ENCODE assay signal across 24 cellular contexts in the genomic region with DNA sequence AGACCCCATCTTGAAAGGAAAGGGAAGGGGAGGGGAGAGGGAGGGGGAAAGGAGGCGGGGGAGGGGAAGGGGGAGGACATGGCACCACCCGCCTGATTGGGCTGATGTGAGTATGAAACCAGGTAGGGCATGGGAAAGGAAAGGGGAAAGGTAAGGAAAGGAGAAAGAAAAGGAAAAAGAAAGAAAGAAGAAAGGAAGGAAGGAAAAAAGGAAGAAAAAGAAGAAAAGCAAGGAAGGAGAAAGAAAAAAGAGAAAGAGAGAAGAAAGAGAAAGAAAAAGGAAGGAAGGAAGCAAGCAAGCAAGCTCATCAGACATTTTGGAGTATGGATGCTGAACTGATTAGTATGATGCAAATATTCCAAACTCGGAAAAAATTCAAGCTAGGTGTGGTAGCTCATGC. TPM values are rescaled to one million over a fixed set of nuclear protein-coding genes. Genes with fewer than 3 reads are reported as not detected.
DNase-seq lines count a peak whose midpoint lies in the region; ATAC-seq lines count a peak whose summit lies in the region.
"Had no signal": no experiment of that assay in that cellular context is flagged by ENCODE, and none has a peak within 500 bp of the region (broad histone marks: within the 10 kb centered on the region; RNA-seq: fewer than 3 reads in every experiment).

No MANE protein-coding gene starts in this region.

- peak overlapping the region; percentile 12 to 90 (median 41); a peak in 15 of 22 replicates for H3K4me2 ChIP-seq in BLaER1 treated with 17β-estradiol and CSF1 and Interleukin-3, amounts not matched to agents 10 nM and 100 nM

- no peak for ATAC-seq in central memory CD8-positive, alpha-beta T cell (replicated peaks; ENCODE audit: extremely low read depth, poor library complexity, severe bottlenecking)
- no peak for ATAC-seq in natural killer cell treated with Interleukin-12 subunit alpha and Interleukin-12 subunit beta and Interleukin-15 and Interleukin-18, amount 100 ng/mL, for 72 hours
- no peak for ATAC-seq in esophagus mucosa
- ATAC-seq: T-cell had no signal

- H3K36me3 Mint-ChIP-seq in central memory CD8-positive, alpha-beta T cell (ENCODE audit: insufficient read depth) = peaks cover 12% of the 10 kb centered on the region
- peaks cover 12% of the 10 kb centered on the region for H3K36me3 Mint-ChIP-seq in natural killer cell treated with Interleukin-12 subunit alpha and Interleukin-12 subunit beta and Interleukin-15 and Interleukin-18, amount 100 ng/mL, for 72 hours
- H3K36me3 Mint-ChIP-seq: brain had no signal

- no peaks in the 10 kb centered on the region for H3K9me3 Mint-ChIP-seq in central memory CD8-positive, alpha-beta T cell
- H3K9me3 Mint-ChIP-seq in natural killer cell treated with Interleukin-12 subunit alpha and Interleukin-12 subunit beta and Interleukin-15 and Interleukin-18, amount 100 ng/mL, for 72 hours = no peaks in the 10 kb centered on the region
- H3K9me3 Mint-ChIP-seq: activated naive CD4-positive, alpha-beta T cell treated with anti-CD3 and anti-CD28 coated beads for 36 hours; activated T-helper 1 cell treated with anti-CD3 and anti-CD28 coated beads, Interleukin-12 subunit alpha, Interleukin-12 subunit beta, Interleukin-2, Interleukin-4 antibody, amounts not matched to agents 30 ng/mL and 10 ng/mL and 1 ng/mL, durations not matched to agents 14 hours and 24 hours and 36 hours; brain; T-cell had no signal

- peaks cover 0 to 9% (median 0%) of the 10 kb centered on the region in 11 experiments; a peak in 6 of 22 replicates for H3K9me3 ChIP-seq in BLaER1 treated with 17β-estradiol and CSF1 and Interleukin-3, amounts not matched to agents 10 nM and 100 nM (replicated peaks in 1 of 11)
- H3K9me3 ChIP-seq: HAP-1, SJCRH30, upper lobe of left lung had no signal

- peaks cover 89 to 99% (median 93%) of the 10 kb centered on the region in 10 experiments for H3K4me1 ChIP-seq in BLaER1 treated with 17β-estradiol and CSF1 and Interleukin-3, amounts not matched to agents 10 nM and 100 nM
- H3K4me1 ChIP-seq: HAP-1 had no signal

- H3K4me3 Mint-ChIP-seq in central memory CD8-positive, alpha-beta T cell = no peak overlapping the region
- no peak overlapping the region for H3K4me3 Mint-ChIP-seq in natural killer cell treated with Interleukin-12 subunit alpha and Interleukin-12 subunit beta and Interleukin-15 and Interleukin-18, amount 100 ng/mL, for 72 hours
- H3K4me3 Mint-ChIP-seq: activated naive CD4-positive, alpha-beta T cell treated with anti-CD3 and anti-CD28 coated beads for 36 hours; activated T-helper 1 cell treated with anti-CD3 and anti-CD28 coated beads, Interleukin-12 subunit alpha, Interleukin-12 subunit beta, Interleukin-2, Interleukin-4 antibody, amounts not matched to agents 30 ng/mL and 10 ng/mL and 1 ng/mL, durations not matched to agents 14 hours and 24 hours and 36 hours; brain; T-cell had no signal

- H3K4me3 ChIP-seq in BLaER1 treated with 17β-estradiol and CSF1 and Interleukin-3, amounts not matched to agents 10 nM and 100 nM = no peak overlapping the region
- H3K4me3 ChIP-seq in H7 (ENCODE audit: insufficient read depth, low read depth, low read length) = no peak overlapping the region
- H3K4me3 ChIP-seq: dorsolateral prefrontal cortex, HAP-1, SJCRH30, upper lobe of left lung had no signal

- H3K27me3 ChIP-seq in BLaER1 treated with 17β-estradiol and CSF1 and Interleukin-3, amounts not matched to agents 10 nM and 100 nM = no peaks in the 10 kb centered on the region
- no peaks in the 10 kb centered on the region for H3K27me3 ChIP-seq in H7 (ENCODE audit: control insufficient read depth, insufficient read depth, low read length)
- H3K27me3 ChIP-seq: dorsolateral prefrontal cortex, SJCRH30, upper lobe of left lung had no signal

- no peak overlapping the region for H3K9ac ChIP-seq in BLaER1 treated with 17β-estradiol and CSF1 and Interleukin-3, amounts not matched to agents 10 nM and 100 nM

- peaks cover 0 to 31% (median 8%) of the 10 kb centered on the region in 11 experiments; a peak in 7 of 22 replicates for H3K36me3 ChIP-seq in BLaER1 treated with 17β-estradiol and CSF1 and Interleukin-3, amounts not matched to agents 10 nM and 100 nM
- peaks cover 6% of the 10 kb centered on the region for H3K36me3 ChIP-seq in H7 (replicated peaks; ENCODE audit: control insufficient read depth, insufficient read depth, low read length)
- H3K36me3 ChIP-seq: HAP-1, SJCRH30, WERI-Rb-1 had no signal

- no peak overlapping the region for H3K27ac ChIP-seq in BLaER1 treated with 17β-estradiol and CSF1 and Interleukin-3, amounts not matched to agents 10 nM and 100 nM
- H3K27ac ChIP-seq: SJCRH30, WERI-Rb-1 had no signal

- H3K27ac Mint-ChIP-seq in central memory CD8-positive, alpha-beta T cell (ENCODE audit: low read depth) = peak overlapping the region; percentile 63
- peak overlapping the region; percentile 89 to 91 for H3K27ac Mint-ChIP-seq in natural killer cell treated with Interleukin-12 subunit alpha and Interleukin-12 subunit beta and Interleukin-15 and Interleukin-18, amount 100 ng/mL, for 72 hours
- H3K27ac Mint-ChIP-seq: activated naive CD4-positive, alpha-beta T cell treated with anti-CD3 and anti-CD28 coated beads for 36 hours; T-cell had no signal

- peaks cover 66% of the 10 kb centered on the region for H3K4me1 Mint-ChIP-seq in central memory CD8-positive, alpha-beta T cell
- H3K4me1 Mint-ChIP-seq in natural killer cell treated with Interleukin-12 subunit alpha and Interleukin-12 subunit beta and Interleukin-15 and Interleukin-18, amount 100 ng/mL, for 72 hours (ENCODE audit: low read depth in 2 of 2) = peaks cover 53 to 54% of the 10 kb centered on the region in 2 donors

- no peaks in the 10 kb centered on the region for H3K27me3 Mint-ChIP-seq in central memory CD8-positive, alpha-beta T cell
- H3K27me3 Mint-ChIP-seq in natural killer cell treated with Interleukin-12 subunit alpha and Interleukin-12 subunit beta and Interleukin-15 and Interleukin-18, amount 100 ng/mL, for 72 hours = no peaks in the 10 kb centered on the region
- H3K27me3 Mint-ChIP-seq: T-cell had no signal

- DNase-seq in H7 (peak; percentile 44), SW 1271 (lab: John Stamatoyannopoulos, UW) (no peak), kidney tubule cell (ENCODE audit: low spot score) (no peak)
- no peak for DNase-seq in central memory CD8-positive, alpha-beta T cell (ENCODE audit: low spot score in 2 of 2)
- no peak for DNase-seq in natural killer cell treated with Interleukin-12 subunit alpha and Interleukin-12 subunit beta and Interleukin-15 and Interleukin-18, amount 100 ng/mL, for 72 hours (ENCODE audit: low spot score)
- DNase-seq: activated CD4-positive, alpha-beta T cell treated with anti-CD3 and anti-CD28 coated beads, Interleukin-2, amount 50 U/mL, for 4 hours; activated naive CD4-positive, alpha-beta T cell treated with anti-CD3 and anti-CD28 coated beads for 36 hours; amniotic stem cell; C1 segment of cervical spinal cord; DMS153; dorsolateral prefrontal cortex; NCI-H446 treated with DMSO at 0.1 percent for 48 hours; occipital lobe; SJCRH30; stimulated activated CD4-positive, alpha-beta T cell treated with anti-CD3 and anti-CD28 coated beads, Interleukin-15, amount 100 ng/mL, for 24 hours; stimulated activated CD4-positive, alpha-beta T cell treated with anti-CD3 and anti-CD28 coated beads, Interleukin-4, amount 100 ng/mL, for 4 hours; T-cell; upper lobe of left lung; WERI-Rb-1 had no signal

- peaks cover 0 to 79% (median 16%) of the 10 kb centered on the region in 11 experiments; a peak in 11 of 22 replicates for H4K20me1 ChIP-seq in BLaER1 treated with 17β-estradiol and CSF1 and Interleukin-3, amounts not matched to agents 10 nM and 100 nM

RNA-seq across cellular contexts. Expression of a gene that starts 36.0 kb away (rescaled TPM):
- 22.2 and 22.8 TPM in 2 replicates for total RNA-seq in H7 (2014; rRNA removed; shearing (Covaris generic))
- 10 to 100 TPM; 56.5 to 57.7 TPM for total RNA-seq in natural killer cell treated with Interleukin-12 subunit alpha and Interleukin-12 subunit beta and Interleukin-15 and Interleukin-18, amount 100 ng/mL, for 72 hours
- total RNA-seq in esophagus mucosa = 23.2 TPM

RNA-seq across cellular contexts. Expression of a gene that starts 41.6 kb away (rescaled TPM):
- 95.0 and 118 TPM in 2 replicates for total RNA-seq in H7 (2014; rRNA removed; shearing (Covaris generic))
- total RNA-seq in natural killer cell treated with Interleukin-12 subunit alpha and Interleukin-12 subunit beta and Interleukin-15 and Interleukin-18, amount 100 ng/mL, for 72 hours = 10 to 100 TPM; 43.1 to 43.6 TPM
- total RNA-seq in esophagus mucosa = 17.5 TPM
